1 cellular context compared by ENCODE assay signal in genomic region chr2:148978026-148978685, GRCh38.
TF ChIP-seq lines count a peak whose summit lies in the region.

No MANE protein-coding gene starts in this region.

TF ChIP-seq in H1, 55 proteins besides CTCF, POLR2A, EP300 and RAD21:
- TF ChIP-seq BCL11A (IDR thresholded peaks at IDR 0.05; ENCODE audit: low read depth in 2 of 2, low read length in 2 of 2) (no peak), SRF (IDR thresholded peaks at IDR 0.05; ENCODE audit: low read depth, low read length) (no peak)
